ENCODE assay signal across 18 cellular contexts in genomic region chr15:73900129-73900712, GRCh38. TPM values are rescaled to one million over a fixed set of nuclear protein-coding genes. Genes with fewer than 3 reads are reported as not detected.
DNase-seq lines count a peak whose midpoint lies in the region; ATAC-seq and TF ChIP-seq lines count a peak whose summit lies in the region.
"Had no signal": no experiment of that assay in that cellular context is flagged by ENCODE, and none has a peak within 500 bp of the region (broad histone marks: within the 10 kb centered on the region; RNA-seq: fewer than 3 reads in every experiment).

No MANE protein-coding gene starts in this region.

- H4K91ac ChIP-seq in trophoblast cell (ENCODE audit: low read depth, low read length): no peak overlapping the region

- H2BK12ac ChIP-seq in trophoblast cell (ENCODE audit: low read length): no peak overlapping the region

- in situ Hi-C loops in astrocyte of the spinal cord (cut with HindIII; ENCODE audit: low sequenced_read_pairs): no loop called here

- no peak overlapping the region for H3K4ac ChIP-seq in trophoblast cell (ENCODE audit: low read depth, low read length)

- H3K23ac ChIP-seq in trophoblast cell (ENCODE audit: low read length): no peak overlapping the region

- no peaks in the 10 kb centered on the region for H3K36me3 ChIP-seq in trophoblast cell (ENCODE audit: control insufficient read depth in 1 of 2, insufficient read depth in 2 of 2, low read length in 2 of 2)
- H3K36me3 ChIP-seq: upper lobe of left lung had no signal

- H3K18ac ChIP-seq in trophoblast cell (ENCODE audit: low read length): no peak overlapping the region

- H2AK5ac ChIP-seq in trophoblast cell (ENCODE audit: low read length): no peak overlapping the region

- H3K14ac ChIP-seq in trophoblast cell (ENCODE audit: low read length): no peak overlapping the region

- H2AFZ ChIP-seq in trophoblast cell (ENCODE audit: insufficient read depth, low read length, poor library complexity): no peak overlapping the region

- H3K27ac ChIP-seq in trophoblast cell (ENCODE audit: low read depth, low read length): no peak overlapping the region
- H3K27ac ChIP-seq: C4-2B, upper lobe of left lung had no signal

- H3K27me3 ChIP-seq in trophoblast cell (ENCODE audit: insufficient read depth, low read length): no peaks in the 10 kb centered on the region
- H3K27me3 ChIP-seq: upper lobe of left lung had no signal

- ATAC-seq in GM21381 (IDR thresholded peaks at IDR 0.05; ENCODE audit: unreplicated experiment) (no peak), HG03159 (IDR thresholded peaks at IDR 0.05; ENCODE audit: unreplicated experiment) (no peak)

- no peak overlapping the region for H2BK120ac ChIP-seq in trophoblast cell (ENCODE audit: insufficient read depth, low read length, poor library complexity)

- H3K4me3 ChIP-seq in astrocyte of the spinal cord (ENCODE audit: low read depth, low read length): no peak overlapping the region
- H3K4me3 ChIP-seq in trophoblast cell (ENCODE audit: low read depth, low read length): no peak overlapping the region
- H3K4me3 ChIP-seq: upper lobe of left lung had no signal

- DNase-seq in GM04503 (ENCODE audit: low read depth) (peak; percentile 33), NCI-H446 treated with DMSO at 0.1 percent for 48 hours (lab: John Stamatoyannopoulos, UW) (peak; percentile 41), astrocyte of the spinal cord (ENCODE audit: low read depth, low spot score) (peak; percentile 64), trophoblast cell (peak; percentile 39 to 43), NCI-H2196 treated with DMSO at 0.1 percent for 48 hours (lab: John Stamatoyannopoulos, UW; ENCODE audit: unreplicated experiment) (no peak)
- DNase-seq in NK-92 treated with Interleukin-12 subunit alpha and Interleukin-12 subunit beta, amount 100 ng/mL, for 24 hours (lab: John Stamatoyannopoulos, UW): no peak
- DNase-seq: activated CD4-positive, alpha-beta T cell treated with anti-CD3 and anti-CD28 coated beads, Interleukin-2, amount 10 ng/mL, durations not matched to agents 24 days and 14 days; activated CD8-positive, alpha-beta memory T cell treated with anti-CD3 and anti-CD28 coated beads, Interleukin-2, amount 50 U/mL, for 4 hours; activated naive CD4-positive, alpha-beta T cell treated with anti-CD3 and anti-CD28 coated beads, Interleukin-2, amount 10 ng/mL, durations not matched to agents 7 days and 5 days; DMS153; NCI-H1694; retina; stimulated activated naive B cell treated with anti-CD40 and anti-IgM and Interleukin-4, amounts not matched to agents 10 μg/mL and 1 μg/mL and 100 μg/mL, for 72 hours had no signal

- no peaks in the 10 kb centered on the region for H3K79me1 ChIP-seq in trophoblast cell (ENCODE audit: low read length)

- H3K9me3 ChIP-seq in trophoblast cell (ENCODE audit: insufficient read depth, low read depth, low read length): no peaks in the 10 kb centered on the region
- H3K9me3 ChIP-seq: upper lobe of left lung had no signal

- no peak overlapping the region for H4K12ac ChIP-seq in trophoblast cell (ENCODE audit: low read depth, low read length)

- H3K79me2 ChIP-seq in trophoblast cell (ENCODE audit: control insufficient read depth, insufficient read depth, low read length, poor library complexity): no peaks in the 10 kb centered on the region

- WGBS in trophoblast cell (ENCODE audit: extremely low coverage, insufficient coverage, insufficient read length): no CpG with 5 or more reads among the region's 9 CpGs

- no peak for TF ChIP-seq CTCF in astrocyte of the spinal cord (IDR thresholded peaks at IDR 0.05; ENCODE audit: low read depth, low read length)

- no peak overlapping the region for H3K9ac ChIP-seq in trophoblast cell (ENCODE audit: low read length)

- H4K8ac ChIP-seq in trophoblast cell (ENCODE audit: low read depth, low read length): no peak overlapping the region

- H3K4me1 ChIP-seq in trophoblast cell (ENCODE audit: control insufficient read depth in 1 of 2, insufficient read depth in 2 of 2, low read length in 2 of 2): no peaks in the 10 kb centered on the region
- H3K4me1 ChIP-seq: upper lobe of left lung had no signal

- H2BK5ac ChIP-seq in trophoblast cell (ENCODE audit: low read depth, low read length, poor library complexity): no peak overlapping the region

- H3K4me2 ChIP-seq in trophoblast cell (ENCODE audit: low read length): no peak overlapping the region

RNA-seq across cellular contexts. Expression of gene LOXL1, which starts 26.0 kb away (rescaled TPM):
- 64.9 and 67.5 TPM in 2 replicates for polyA plus RNA-seq in trophoblast cell (2013)

RNA-seq across cellular contexts. Expression of gene TBC1D21, which starts 26.9 kb away (rescaled TPM):
- polyA plus RNA-seq in trophoblast cell (2013): not detected in 2 replicates
- polyA plus RNA-seq: fibroblast of lung had no signal

Comparison
In these comparisons a context has a peak if more than half of its experiments do, and no peak if none do; other contexts are left out.
1. DNase-seq: peak in GM04503 (single experiment), NCI-H446 treated with DMSO at 0.1 percent for 48 hours (single experiment), astrocyte of the spinal cord (single experiment) and trophoblast cell (2 of 2); none in NCI-H2196 treated with DMSO at 0.1 percent for 48 hours (single experiment) and NK-92 treated with Interleukin-12 subunit alpha and Interleukin-12 subunit beta, amount 100 ng/mL, for 24 hours (single experiment).